Comparison of ENCODE assay signal across 19 cellular contexts in the genomic region with DNA sequence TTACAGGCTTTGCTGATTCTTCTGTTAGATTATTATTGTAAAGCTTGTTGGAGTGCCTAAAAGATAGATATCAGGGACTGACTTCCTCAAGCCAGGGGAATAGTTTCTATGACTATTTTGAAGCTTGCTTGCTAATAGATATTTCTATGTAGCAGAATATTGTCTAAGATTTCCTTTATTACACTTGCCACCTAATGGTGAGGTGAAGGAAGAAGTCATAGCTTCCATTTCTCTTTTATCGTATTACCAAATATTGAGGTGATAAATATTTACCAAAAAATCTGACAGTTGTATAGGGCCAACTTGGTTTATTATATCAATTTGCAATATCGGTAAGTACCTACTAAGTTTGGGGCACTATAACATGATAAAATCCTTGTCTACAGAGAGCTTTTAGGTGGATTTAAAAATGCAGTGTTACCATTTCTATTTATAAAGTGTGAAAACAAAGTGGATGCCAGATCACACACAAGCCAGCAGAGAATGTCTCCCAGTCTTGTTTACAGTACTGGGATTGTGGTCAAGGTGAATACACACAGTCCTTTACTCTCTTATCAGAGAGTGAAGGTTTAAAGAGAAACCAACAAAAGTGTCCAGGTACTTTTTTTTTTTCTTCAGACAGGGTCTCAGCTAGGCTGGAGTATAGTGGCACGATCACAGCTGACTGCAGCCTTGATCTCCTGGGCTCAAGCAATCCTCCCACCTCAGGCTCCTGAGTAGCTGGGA.
DNase-seq lines count a peak whose midpoint lies in the region; ATAC-seq, FAIRE-seq and TF ChIP-seq lines count a peak whose summit lies in the region.
"Had no signal": no experiment of that assay in that cellular context is flagged by ENCODE, and none has a peak within 500 bp of the region (broad histone marks: within the 10 kb centered on the region; RNA-seq: fewer than 3 reads in every experiment).

No MANE protein-coding gene starts in this region.

- no peaks in the 10 kb centered on the region for H3K79me2 ChIP-seq in HepG2 (ENCODE audit: insufficient read depth, low read length)

- H3K27me3 ChIP-seq in HepG2 (ENCODE audit: control insufficient read depth in 1 of 2, insufficient read depth in 2 of 2, low read length in 2 of 2) (no peaks in the 10 kb centered on the region), skeletal muscle tissue (ENCODE audit: control insufficient read depth in 3 of 3, insufficient read depth in 3 of 3, low read length in 3 of 3) (no peaks in the 10 kb centered on the region)

- H3K9me3 ChIP-seq in HepG2 (ENCODE audit: low read length) (no peaks in the 10 kb centered on the region), skeletal muscle tissue (ENCODE audit: control insufficient read depth in 3 of 3, low read length in 3 of 3) (no peaks in the 10 kb centered on the region), kidney (ENCODE audit: control insufficient read depth in 1 of 2, low read length in 2 of 2) (no peaks in the 10 kb centered on the region)

- no peak overlapping the region for H2AFZ ChIP-seq in HepG2 (ENCODE audit: low read length)
- H2AFZ ChIP-seq: GM23338 had no signal

- CTCF ChIA-PET in HepG2 (lab: Yijun Ruan, JAX; ENCODE audit: low intra/inter-chr PET ratio, low total read pairs): no interaction called here

- FAIRE-seq in HepG2 (lab: Jason Lieb, UNC) (no peak), kidney (lab: Jason Lieb, UNC) (no peak)

- intact Hi-C loops in left cardiac atrium (cut with DNase I) (loop anchor here in 1 of 2 donors (10.0 kb wide), 1 partner anchor 142 kb away; the partner anchor contains the start of gene IGF1), HepG2 (cut with micrococcal nuclease; ENCODE audit: unreplicated experiment) (no loop called here), kidney (cut with DNase I) (no loop called here)

- POLR2A ChIA-PET in HepG2 (lab: Yijun Ruan, JAX): no interaction called here

- H3K36me3 ChIP-seq in HepG2 (replicated peaks in 1 of 2; ENCODE audit: control insufficient read depth in 1 of 2, insufficient read depth in 2 of 2, low read length in 2 of 2) (no peaks in the 10 kb centered on the region), skeletal muscle tissue (ENCODE audit: control insufficient read depth in 3 of 3, insufficient read depth in 3 of 3, low read length in 3 of 3) (no peaks in the 10 kb centered on the region), kidney (ENCODE audit: control insufficient read depth in 1 of 2, insufficient read depth in 2 of 2, low read length in 2 of 2) (no peaks in the 10 kb centered on the region)

- H3K4me2 ChIP-seq in HepG2 (ENCODE audit: low read depth, low read length): peak overlapping the region; percentile 40
- H3K4me2 ChIP-seq: GM23338 had no signal

- TF ChIP-seq CTCF in HepG2 (CRISPR knock-in tag; IDR thresholded peaks at IDR 0.05) (no peak), kidney (IDR thresholded peaks at IDR 0.05; ENCODE audit: borderline replicate concordance, extremely low read depth, insufficient read depth) (no peak)

- H3K4me3 ChIP-seq in HepG2 (replicated peaks in 1 of 3; ENCODE audit: insufficient read depth in 1 of 3, low read depth in 2 of 3, low read length in 3 of 3): no peak overlapping the region
- no peak overlapping the region for H3K4me3 ChIP-seq in skeletal muscle tissue (ENCODE audit: low read length in 3 of 3)
- H3K4me3 ChIP-seq in kidney (ENCODE audit: low read length in 2 of 2): no peak overlapping the region
- H3K4me3 ChIP-seq: GM23338 had no signal

- no peak for TF ChIP-seq RAD21 in HepG2 (CRISPR knock-in tag; IDR thresholded peaks at IDR 0.05)

- in situ Hi-C loops in HepG2 (cut with HindIII; ENCODE audit: extremely low pct_ligation_motif_present, low pct_unique_long_range_greater_than_20kb): no loop called here

- H3K9ac ChIP-seq in HepG2 (ENCODE audit: insufficient read depth, low read depth, low read length) (no peak overlapping the region), skeletal muscle tissue (ENCODE audit: low read depth in 1 of 3, low read length in 3 of 3) (no peak overlapping the region), kidney (ENCODE audit: low read length in 2 of 2) (no peak overlapping the region)

- BruUV-seq in HepG2 (replicated peaks; lab: Mats Ljungman, UMichigan): no TSS peak

- TF ChIP-seq EP300 in HepG2 (IDR thresholded peaks at IDR 0.05; ENCODE audit: low read depth in 2 of 2, low read length in 2 of 2) (no peak), HepG2 (CRISPR knock-in tag; IDR thresholded peaks at IDR 0.05; ENCODE audit: borderline replicate concordance) (no peak)

- DNase-seq in HuH-7.5 (ENCODE audit: low spot score): peak; percentile 32
- DNase-seq in left cardiac atrium: no peak
- peak; percentile 42 for DNase-seq in HepG2 (ENCODE audit: low spot score)
- DNase-seq in kidney: no peak
- no peak for DNase-seq in NCI-H2107 (lab: John Stamatoyannopoulos, UW)
- DNase-seq: C1 segment of cervical spinal cord, COR-L47, GF-D8, KG1, MV-4-11, NCI-H187, NCI-H345, NCI-H526, PC-3, RPMI8226 had no signal

- ATAC-seq in left cardiac atrium (peak; percentile 61 to 69), HepG2 (peak; percentile 89), HG02571 (IDR thresholded peaks at IDR 0.05; ENCODE audit: unreplicated experiment) (no peak)
- ATAC-seq: GM23338, HCT116, PC-3 had no signal

- H3K27ac ChIP-seq in HepG2 (ENCODE audit: extremely low read length, insufficient read depth, low read length): no peak overlapping the region
- H3K27ac ChIP-seq in skeletal muscle tissue (ENCODE audit: low read depth, low read length): peak overlapping the region; percentile 50
- no peak overlapping the region for H3K27ac ChIP-seq in kidney (ENCODE audit: low read depth in 2 of 2, low read length in 2 of 2)

- WGBS in HepG2 (ENCODE audit: low lambda C conversion rate): 16% methylated on average over 3 of the region's 3 CpGs

- H3K4me1 ChIP-seq in HepG2 (ENCODE audit: insufficient read depth, low read length) (peaks cover 25% of the 10 kb centered on the region), skeletal muscle tissue (ENCODE audit: control insufficient read depth in 3 of 3, insufficient read depth in 3 of 3, low read length in 3 of 3) (peaks cover 2 to 19% (median 10%) of the 10 kb centered on the region in 3 donors), kidney (ENCODE audit: control insufficient read depth in 1 of 2, insufficient read depth in 1 of 2, low read depth in 1 of 2, low read length in 2 of 2) (no peaks in the 10 kb centered on the region)

- no peak for TF ChIP-seq POLR2A in HepG2 (IDR thresholded peaks at IDR 0.05; ENCODE audit: insufficient read depth in 1 of 2, low read depth in 2 of 2, low read length in 2 of 2)

- H4K20me1 ChIP-seq in HepG2 (ENCODE audit: insufficient read depth, low read length): no peaks in the 10 kb centered on the region

TF ChIP-seq in HepG2, 621 proteins besides CTCF, POLR2A, EP300 and RAD21 (continues in another document):
- no peak for TF ChIP-seq CENPX (CRISPR knock-in tag; IDR thresholded peaks at IDR 0.05)
- 0 out of 2 replicates have a peak, but pooled peaks have one; percentile 21 for TF ChIP-seq BCL6 (CRISPR knock-in tag; IDR thresholded peaks at IDR 0.05)
- 0 out of 2 replicates have a peak, but pooled peaks have one; percentile 49 for TF ChIP-seq MEF2D (CRISPR knock-in tag; IDR thresholded peaks at IDR 0.05)
- TF ChIP-seq SNAI1 (CRISPR knock-in tag; IDR thresholded peaks at IDR 0.05; ENCODE audit: borderline replicate concordance): no peak
- peak; percentile 13; the same call in 1 of the 2 replicates for TF ChIP-seq SOX5 (CRISPR knock-in tag; IDR thresholded peaks at IDR 0.05; ENCODE audit: borderline replicate concordance)
- TF ChIP-seq POGZ (CRISPR knock-in tag; IDR thresholded peaks at IDR 0.05): 0 out of 2 replicates have a peak, but pooled peaks have one; percentile 30
- TF ChIP-seq HNRNPH1 (optimal IDR thresholded peaks at IDR 0.05; ENCODE audit: low read depth, low read length): no peak
- TF ChIP-seq ELF1 (CRISPR knock-in tag; IDR thresholded peaks at IDR 0.05): no peak
- no peak for TF ChIP-seq YY1 (IDR thresholded peaks at IDR 0.05; ENCODE audit: insufficient read depth, insufficient replicate concordance, low read depth, low read length)
- no peak for TF ChIP-seq ZNF317 (CRISPR knock-in tag; IDR thresholded peaks at IDR 0.05)
- no peak for TF ChIP-seq SOX13 (IDR thresholded peaks at IDR 0.05)
- TF ChIP-seq SOX13 (CRISPR knock-in tag; conservative IDR thresholded peaks at IDR 0.05 in 1 of 2, IDR thresholded peaks at IDR 0.05 in 1 of 2): peak in 1 of 2 experiments; percentile 34; a peak in 1 of 4 replicates
- TF ChIP-seq FOSL2 (CRISPR knock-in tag; IDR thresholded peaks at IDR 0.05): 0 out of 2 replicates have a peak, but pooled peaks have one; percentile 4
- TF ChIP-seq, protein P1, sequence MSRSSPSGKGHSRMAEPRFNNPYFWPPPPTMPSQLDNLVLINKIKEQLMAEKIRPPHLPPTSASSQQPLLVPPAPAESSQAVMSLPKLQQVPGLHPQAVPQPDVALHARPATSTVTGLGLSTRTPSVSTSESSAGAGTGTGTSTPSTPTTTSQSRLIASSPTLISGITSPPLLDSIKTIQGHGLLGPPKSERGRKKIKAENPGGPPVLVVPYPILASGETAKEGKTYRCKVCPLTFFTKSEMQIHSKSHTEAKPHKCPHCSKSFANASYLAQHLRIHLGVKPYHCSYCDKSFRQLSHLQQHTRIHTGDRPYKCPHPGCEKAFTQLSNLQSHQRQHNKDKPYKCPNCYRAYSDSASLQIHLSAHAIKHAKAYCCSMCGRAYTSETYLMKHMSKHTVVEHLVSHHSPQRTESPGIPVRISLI (CRISPR knock-in tag; IDR thresholded peaks at IDR 0.05; ENCODE audit: borderline replicate concordance): peak; percentile 56; the same call in 1 of the 2 replicates
- no peak for TF ChIP-seq NFE2 (CRISPR knock-in tag; IDR thresholded peaks at IDR 0.05)
- peak; percentile 74 for TF ChIP-seq FOXA3 (CRISPR knock-in tag; IDR thresholded peaks at IDR 0.05)
- TF ChIP-seq MED1 (CRISPR knock-in tag; IDR thresholded peaks at IDR 0.05): 0 out of 2 replicates have a peak, but pooled peaks have one; percentile 23

Comparison
In these comparisons a context has a peak if more than half of its experiments do, and no peak if none do; other contexts are left out.
1. DNase-seq: peak in HuH-7.5 (single experiment) and HepG2 (single experiment); none in left cardiac atrium (single experiment), kidney (single experiment) and NCI-H2107 (single experiment).